ENCODE assay signal across 1 cellular context in the genomic region with DNA sequence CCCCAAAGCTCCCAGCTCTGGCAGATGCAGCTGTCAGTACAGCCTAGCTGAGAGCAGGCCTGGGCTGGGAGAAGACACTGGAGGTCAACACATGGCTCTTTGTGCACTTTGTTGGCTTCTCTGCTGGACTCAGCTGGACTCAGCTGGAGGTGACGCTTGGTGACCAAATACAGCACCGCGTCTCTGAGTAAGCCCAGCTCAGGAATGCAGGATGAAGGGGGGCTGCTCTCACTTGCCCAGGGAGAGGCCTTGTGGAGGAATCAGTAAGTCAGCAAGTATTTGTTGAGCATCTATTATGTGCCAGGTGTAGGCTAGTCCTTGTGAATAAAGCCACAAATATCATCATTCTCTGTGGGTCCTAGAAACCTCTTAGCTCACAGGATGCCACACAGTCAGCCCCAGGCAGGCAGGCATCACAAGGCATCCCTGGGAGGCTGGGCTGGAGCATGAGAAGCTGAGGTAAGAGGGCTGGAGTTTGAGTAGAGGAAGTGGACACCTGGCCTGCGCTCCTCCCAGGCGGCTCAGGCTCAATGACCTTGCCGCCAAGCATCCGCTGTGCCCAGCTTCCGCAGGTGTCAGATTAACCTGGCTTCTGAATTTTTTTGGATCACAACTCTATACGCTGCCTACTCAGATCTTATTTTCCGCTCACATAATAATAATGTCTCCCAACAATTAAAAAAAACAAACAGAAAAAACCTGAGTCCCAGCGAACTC.
TF ChIP-seq lines count a peak whose summit lies in the region.

No MANE protein-coding gene starts in this region.

TF ChIP-seq in K562, 482 proteins besides CTCF, POLR2A, EP300 and RAD21 (continued from another document):
- TF ChIP-seq, protein P1, sequence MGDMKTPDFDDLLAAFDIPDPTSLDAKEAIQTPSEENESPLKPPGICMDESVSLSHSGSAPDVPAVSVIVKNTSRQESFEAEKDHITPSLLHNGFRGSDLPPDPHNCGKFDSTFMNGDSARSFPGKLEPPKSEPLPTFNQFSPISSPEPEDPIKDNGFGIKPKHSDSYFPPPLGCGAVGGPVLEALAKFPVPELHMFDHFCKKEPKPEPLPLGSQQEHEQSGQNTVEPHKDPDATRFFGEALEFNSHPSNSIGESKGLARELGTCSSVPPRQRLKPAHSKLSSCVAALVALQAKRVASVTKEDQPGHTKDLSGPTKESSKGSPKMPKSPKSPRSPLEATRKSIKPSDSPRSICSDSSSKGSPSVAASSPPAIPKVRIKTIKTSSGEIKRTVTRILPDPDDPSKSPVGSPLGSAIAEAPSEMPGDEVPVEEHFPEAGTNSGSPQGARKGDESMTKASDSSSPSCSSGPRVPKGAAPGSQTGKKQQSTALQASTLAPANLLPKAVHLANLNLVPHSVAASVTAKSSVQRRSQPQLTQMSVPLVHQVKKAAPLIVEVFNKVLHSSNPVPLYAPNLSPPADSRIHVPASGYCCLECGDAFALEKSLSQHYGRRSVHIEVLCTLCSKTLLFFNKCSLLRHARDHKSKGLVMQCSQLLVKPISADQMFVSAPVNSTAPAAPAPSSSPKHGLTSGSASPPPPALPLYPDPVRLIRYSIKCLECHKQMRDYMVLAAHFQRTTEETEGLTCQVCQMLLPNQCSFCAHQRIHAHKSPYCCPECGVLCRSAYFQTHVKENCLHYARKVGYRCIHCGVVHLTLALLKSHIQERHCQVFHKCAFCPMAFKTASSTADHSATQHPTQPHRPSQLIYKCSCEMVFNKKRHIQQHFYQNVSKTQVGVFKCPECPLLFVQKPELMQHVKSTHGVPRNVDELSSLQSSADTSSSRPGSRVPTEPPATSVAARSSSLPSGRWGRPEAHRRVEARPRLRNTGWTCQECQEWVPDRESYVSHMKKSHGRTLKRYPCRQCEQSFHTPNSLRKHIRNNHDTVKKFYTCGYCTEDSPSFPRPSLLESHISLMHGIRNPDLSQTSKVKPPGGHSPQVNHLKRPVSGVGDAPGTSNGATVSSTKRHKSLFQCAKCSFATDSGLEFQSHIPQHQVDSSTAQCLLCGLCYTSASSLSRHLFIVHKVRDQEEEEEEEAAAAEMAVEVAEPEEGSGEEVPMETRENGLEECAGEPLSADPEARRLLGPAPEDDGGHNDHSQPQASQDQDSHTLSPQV (IDR thresholded peaks at IDR 0.05): no peak
- TF ChIP-seq NEUROD1 (IDR thresholded peaks at IDR 0.05; ENCODE audit: borderline replicate concordance, low read depth, low read length, partially characterized antibody) (no peak), HDAC3 (IDR thresholded peaks at IDR 0.05; ENCODE audit: borderline replicate concordance, partially characterized antibody) (no peak), MCM3 (IDR thresholded peaks at IDR 0.05) (no peak), THRAP3 (IDR thresholded peaks at IDR 0.05; ENCODE audit: borderline replicate concordance) (no peak), MCM5 (IDR thresholded peaks at IDR 0.05; ENCODE audit: low read depth) (no peak), MCM2 (IDR thresholded peaks at IDR 0.05; ENCODE audit: low read depth) (no peak), C11orf30 (IDR thresholded peaks at IDR 0.05; ENCODE audit: low read depth) (no peak), MAZ (CRISPR knock-in tag; conservative IDR thresholded peaks at IDR 0.05 in 1 of 2, IDR thresholded peaks at IDR 0.05 in 1 of 2) (no peak), FOXO4 (CRISPR knock-in tag; IDR thresholded peaks at IDR 0.05) (no peak), CBX2 (IDR thresholded peaks at IDR 0.05; ENCODE audit: insufficient read depth, low read length, poor library complexity, severe bottlenecking) (no peak), HMG20B (CRISPR knock-in tag; IDR thresholded peaks at IDR 0.05) (no peak), ZNF184 (CRISPR knock-in tag; IDR thresholded peaks at IDR 0.05) (no peak), LEF1 (IDR thresholded peaks at IDR 0.05) (no peak)
- TF ChIP-seq, protein P2, sequence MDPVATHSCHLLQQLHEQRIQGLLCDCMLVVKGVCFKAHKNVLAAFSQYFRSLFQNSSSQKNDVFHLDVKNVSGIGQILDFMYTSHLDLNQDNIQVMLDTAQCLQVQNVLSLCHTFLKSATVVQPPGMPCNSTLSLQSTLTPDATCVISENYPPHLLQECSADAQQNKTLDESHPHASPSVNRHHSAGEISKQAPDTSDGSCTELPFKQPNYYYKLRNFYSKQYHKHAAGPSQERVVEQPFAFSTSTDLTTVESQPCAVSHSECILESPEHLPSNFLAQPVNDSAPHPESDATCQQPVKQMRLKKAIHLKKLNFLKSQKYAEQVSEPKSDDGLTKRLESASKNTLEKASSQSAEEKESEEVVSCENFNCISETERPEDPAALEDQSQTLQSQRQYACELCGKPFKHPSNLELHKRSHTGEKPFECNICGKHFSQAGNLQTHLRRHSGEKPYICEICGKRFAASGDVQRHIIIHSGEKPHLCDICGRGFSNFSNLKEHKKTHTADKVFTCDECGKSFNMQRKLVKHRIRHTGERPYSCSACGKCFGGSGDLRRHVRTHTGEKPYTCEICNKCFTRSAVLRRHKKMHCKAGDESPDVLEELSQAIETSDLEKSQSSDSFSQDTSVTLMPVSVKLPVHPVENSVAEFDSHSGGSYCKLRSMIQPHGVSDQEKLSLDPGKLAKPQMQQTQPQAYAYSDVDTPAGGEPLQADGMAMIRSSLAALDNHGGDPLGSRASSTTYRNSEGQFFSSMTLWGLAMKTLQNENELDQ (CRISPR knock-in tag; IDR thresholded peaks at IDR 0.05; ENCODE audit: borderline replicate concordance): no peak
